In genomic region chr3:5013021-5013906, GRCh38 we compare ENCODE assay signal across 10 cellular contexts. TPM values are rescaled to one million over a fixed set of nuclear protein-coding genes. Genes with fewer than 3 reads are reported as not detected.
DNase-seq lines count a peak whose midpoint lies in the region; ATAC-seq, FAIRE-seq and TF ChIP-seq lines count a peak whose summit lies in the region.
"Had no signal": no experiment of that assay in that cellular context is flagged by ENCODE, and none has a peak within 500 bp of the region (broad histone marks: within the 10 kb centered on the region; RNA-seq: fewer than 3 reads in every experiment).

No MANE protein-coding gene starts in this region.

- BruUV-seq in HepG2 (replicated peaks; lab: Mats Ljungman, UMichigan), result no TSS peak

- H3K4me2 ChIP-seq in HepG2 (ENCODE audit: low read depth, low read length), result peak overlapping the region; percentile 33; the same call in 1 of the 2 replicates

- POLR2A ChIA-PET in activated naive CD8-positive, alpha-beta T cell treated with anti-CD3 and anti-CD28 coated beads, Interleukin-2, amount 10 ng/mL, durations not matched to agents 7 days and 5 days (lab: Charles Lee), result interaction anchor here (0.7 to 32.3 kb wide), 5 partner anchors 8 to 31 kb away, joined by 3 to 734 read pairs (median 12); partner anchors contain the start of gene BHLHE40
- POLR2A ChIA-PET in HepG2 (lab: Yijun Ruan, JAX), result interaction anchor here (0.7 to 1.2 kb wide), 2 partner anchors 13 to 34 kb away, joined by 3 to 6 read pairs; partner anchors contain the start of gene BHLHE40

- TF ChIP-seq EP300 in HepG2 (IDR thresholded peaks at IDR 0.05; ENCODE audit: low read depth in 2 of 2, low read length in 2 of 2) (no peak), HepG2 (CRISPR knock-in tag; IDR thresholded peaks at IDR 0.05; ENCODE audit: borderline replicate concordance) (no peak)

- H3K36me3 Mint-ChIP-seq in IgD-negative memory B cell, result peaks cover 3% of the 10 kb centered on the region
- H3K36me3 Mint-ChIP-seq in activated naive CD8-positive, alpha-beta T cell treated with anti-CD3 and anti-CD28 coated beads, Interleukin-2, amount 10 ng/mL, durations not matched to agents 7 days and 5 days, result peaks cover 4% of the 10 kb centered on the region
- H3K36me3 Mint-ChIP-seq: mesothelial cell of epicardium had no signal

- H3K27ac ChIP-seq in HepG2 (ENCODE audit: extremely low read length, insufficient read depth, low read length), result no peak overlapping the region

- H3K79me2 ChIP-seq in HepG2 (ENCODE audit: insufficient read depth, low read length), result no peaks in the 10 kb centered on the region

- intact Hi-C loops in HepG2 (cut with micrococcal nuclease; ENCODE audit: unreplicated experiment), result no loop called here

- CTCF ChIA-PET in HepG2 (lab: Yijun Ruan, JAX; ENCODE audit: low intra/inter-chr PET ratio, low total read pairs), result no interaction called here

- no peak for TF ChIP-seq CTCF in HepG2 (CRISPR knock-in tag; IDR thresholded peaks at IDR 0.05)

- TF ChIP-seq RAD21 in HepG2 (CRISPR knock-in tag; IDR thresholded peaks at IDR 0.05), result no peak

- H2AFZ ChIP-seq in HepG2 (ENCODE audit: low read length), result no peak overlapping the region

- no peak overlapping the region for H3K4me3 ChIP-seq in HepG2 (replicated peaks in 1 of 3; ENCODE audit: insufficient read depth in 1 of 3, low read depth in 2 of 3, low read length in 3 of 3)

- no peaks in the 10 kb centered on the region for H3K36me3 ChIP-seq in HepG2 (replicated peaks in 1 of 2; ENCODE audit: control insufficient read depth in 1 of 2, insufficient read depth in 2 of 2, low read length in 2 of 2)

- H4K20me1 ChIP-seq in HepG2 (ENCODE audit: insufficient read depth, low read length), result no peaks in the 10 kb centered on the region

- no peaks in the 10 kb centered on the region for H3K9me3 Mint-ChIP-seq in IgD-negative memory B cell
- no peaks in the 10 kb centered on the region for H3K9me3 Mint-ChIP-seq in activated naive CD8-positive, alpha-beta T cell treated with anti-CD3 and anti-CD28 coated beads, Interleukin-2, amount 10 ng/mL, durations not matched to agents 7 days and 5 days
- H3K9me3 Mint-ChIP-seq: central memory CD8-positive, alpha-beta T cell; mesothelial cell of epicardium had no signal

- DNase-seq in CD1c-positive myeloid dendritic cell (ENCODE audit: extremely low spot score) (peak; percentile 84), HepG2 (ENCODE audit: low spot score) (peak; percentile 29), SK-N-DZ (ENCODE audit: low spot score) (no peak), NCI-H146 (lab: John Stamatoyannopoulos, UW) (no peak), activated gamma-delta T cell (lab: John Stamatoyannopoulos, UW) (no peak)
- peak; percentile 28 for DNase-seq in activated naive CD8-positive, alpha-beta T cell treated with anti-CD3 and anti-CD28 coated beads, Interleukin-2, amount 10 ng/mL, durations not matched to agents 7 days and 5 days

- no peak for FAIRE-seq in HepG2 (lab: Jason Lieb, UNC)

- WGBS in HepG2 (ENCODE audit: low lambda C conversion rate), result 30% methylated on average over 3 of the region's 5 CpGs

- peaks cover 3 to 23% of the 10 kb centered on the region in 2 experiments; a peak in 3 of 5 replicates for H3K27me3 ChIP-seq in HepG2 (ENCODE audit: control insufficient read depth in 1 of 2, insufficient read depth in 2 of 2, low read length in 2 of 2)

- in situ Hi-C loops in HepG2 (cut with HindIII; ENCODE audit: extremely low pct_ligation_motif_present, low pct_unique_long_range_greater_than_20kb), result no loop called here

- no peak for ATAC-seq in activated naive CD8-positive, alpha-beta T cell treated with anti-CD3 and anti-CD28 coated beads, Interleukin-2, amount 10 ng/mL, durations not matched to agents 7 days and 5 days (ENCODE audit: low read depth)
- ATAC-seq in HepG2 (peak; percentile 43), GM21737 (IDR thresholded peaks at IDR 0.05; ENCODE audit: unreplicated experiment) (no peak)

- no peak overlapping the region for H3K9ac ChIP-seq in HepG2 (ENCODE audit: insufficient read depth, low read depth, low read length)

- peak overlapping the region; percentile 90 to 98 (median 93) for H3K27ac Mint-ChIP-seq in IgD-negative memory B cell
- H3K27ac Mint-ChIP-seq in activated naive CD8-positive, alpha-beta T cell treated with anti-CD3 and anti-CD28 coated beads, Interleukin-2, amount 10 ng/mL, durations not matched to agents 7 days and 5 days, result peak overlapping the region; percentile 95
- H3K27ac Mint-ChIP-seq: mesothelial cell of epicardium had no signal

- peaks cover 75% of the 10 kb centered on the region for H3K4me1 ChIP-seq in HepG2 (ENCODE audit: insufficient read depth, low read length)

- TF ChIP-seq POLR2A in HepG2 (IDR thresholded peaks at IDR 0.05; ENCODE audit: insufficient read depth in 1 of 2, low read depth in 2 of 2, low read length in 2 of 2), result no peak

- H3K9me3 ChIP-seq in HepG2 (ENCODE audit: low read length), result no peaks in the 10 kb centered on the region

- peaks cover 49 to 68% (median 52%) of the 10 kb centered on the region in 3 donors for H3K4me1 Mint-ChIP-seq in IgD-negative memory B cell
- peaks cover 74% of the 10 kb centered on the region for H3K4me1 Mint-ChIP-seq in activated naive CD8-positive, alpha-beta T cell treated with anti-CD3 and anti-CD28 coated beads, Interleukin-2, amount 10 ng/mL, durations not matched to agents 7 days and 5 days

- peak overlapping the region in 2 of 4 donors; percentile 44 to 86 for H3K4me3 Mint-ChIP-seq in IgD-negative memory B cell
- H3K4me3 Mint-ChIP-seq in activated naive CD8-positive, alpha-beta T cell treated with anti-CD3 and anti-CD28 coated beads, Interleukin-2, amount 10 ng/mL, durations not matched to agents 7 days and 5 days, result peak overlapping the region; percentile 75
- H3K4me3 Mint-ChIP-seq: central memory CD8-positive, alpha-beta T cell; mesothelial cell of epicardium had no signal

- no peaks in the 10 kb centered on the region for H3K27me3 Mint-ChIP-seq in IgD-negative memory B cell
- no peaks in the 10 kb centered on the region for H3K27me3 Mint-ChIP-seq in activated naive CD8-positive, alpha-beta T cell treated with anti-CD3 and anti-CD28 coated beads, Interleukin-2, amount 10 ng/mL, durations not matched to agents 7 days and 5 days
- H3K27me3 Mint-ChIP-seq: central memory CD8-positive, alpha-beta T cell had no signal

TF ChIP-seq in HepG2, 621 proteins besides CTCF, POLR2A, EP300 and RAD21 (continues in another document):
- TF ChIP-seq ZNF687 (CRISPR knock-in tag; IDR thresholded peaks at IDR 0.05) (peak; percentile 20), KLF16 (CRISPR knock-in tag; IDR thresholded peaks at IDR 0.05) (no peak)

RNA-seq across cellular contexts. Expression of gene BHLHE40, which starts 34.0 kb away (rescaled TPM):
- polyA plus RNA-seq in IgD-negative memory B cell (11.1 TPM), HepG2 (2011; rRNA removed) (51.0 and 60.0 TPM in 2 replicates)
- total RNA-seq in activated naive CD8-positive, alpha-beta T cell treated with anti-CD3 and anti-CD28 coated beads, Interleukin-2, amount 10 ng/mL, durations not matched to agents 7 days and 5 days, result 100 to 1,000 TPM; 208 to 225 TPM
- total RNA-seq in HepG2 (2016; rRNA removed; fragmentation: Illumina TruSeq; extraction: Trizol), result 1.8 and 2.6 TPM in 2 replicates
- total RNA-seq in HepG2 (2016; cell fraction: cytosol; rRNA removed; fragmentation: Illumina TruSeq; extraction: Trizol; ENCODE audit: low read depth), result 0.44 and 0.61 TPM in 2 replicates
- total RNA-seq in HepG2 (2016; cell fraction: insoluble cytoplasmic fraction; rRNA removed; fragmentation: Illumina TruSeq; extraction: Trizol), result 2.3 and 2.7 TPM in 2 replicates
- total RNA-seq in HepG2 (2016; cell fraction: membrane; rRNA removed; fragmentation: Illumina TruSeq; extraction: Trizol), result 1.5 TPM in 2 replicates
- 3.0 and 4.3 TPM in 2 replicates for total RNA-seq in HepG2 (2016; cell fraction: nucleus; rRNA removed; fragmentation: Illumina TruSeq; extraction: Trizol)
- 29.3 and 36.0 TPM in 2 replicates for polyA plus RNA-seq in HepG2 (2011; cell fraction: cytosol; rRNA removed)
- 35.5 and 51.8 TPM in 2 replicates for polyA plus RNA-seq in HepG2 (2011; cell fraction: nucleus; rRNA removed)
- polyA plus RNA-seq in HepG2 (2012), result 145 and 159 TPM in 2 replicates
- polyA plus RNA-seq in HepG2 (2016; cell fraction: cytosol; fragmentation: Illumina TruSeq; extraction: Trizol; ENCODE audit: low read depth), result 0.21 and 0.42 TPM in 2 replicates
- polyA plus RNA-seq in HepG2 (2016; cell fraction: insoluble cytoplasmic fraction; fragmentation: Illumina TruSeq; extraction: Trizol; ENCODE audit: low read depth), result 3.5 and 4.1 TPM in 2 replicates
- 0.93 and 1.1 TPM in 2 replicates for polyA plus RNA-seq in HepG2 (2016; cell fraction: membrane; fragmentation: Illumina TruSeq; extraction: Trizol; ENCODE audit: low read depth)
- 5.9 and 7.0 TPM in 2 replicates for polyA plus RNA-seq in HepG2 (2016; cell fraction: nucleus; fragmentation: Illumina TruSeq; extraction: Trizol; ENCODE audit: insufficient read depth, low read depth)
- polyA minus RNA-seq in HepG2 (2011; rRNA and poly(A)+ RNA removed; ENCODE audit: low replicate concordance), result 17.6 and 68.5 TPM in 2 replicates
- 59.1 and 63.2 TPM in 2 replicates for polyA minus RNA-seq in HepG2 (2011; cell fraction: cytosol; rRNA and poly(A)+ RNA removed)
- polyA minus RNA-seq in HepG2 (2011; cell fraction: nucleus; rRNA and poly(A)+ RNA removed), result 23.0 and 31.6 TPM in 2 replicates
- polyA plus RNA-seq in SK-N-DZ (2014; cell fraction: cytosol; rRNA removed), result 0.03 and 0.09 TPM in 2 replicates
- not detected in 2 replicates for polyA plus RNA-seq in SK-N-DZ (2014; cell fraction: nucleus; rRNA removed)

Comparison
In these comparisons a context has a peak if more than half of its experiments do, and no peak if none do; other contexts are left out.
1. DNase-seq: peak in CD1c-positive myeloid dendritic cell (single experiment), activated naive CD8-positive, alpha-beta T cell treated with anti-CD3 and anti-CD28 coated beads, Interleukin-2, amount 10 ng/mL, durations not matched to agents 7 days and 5 days (single experiment) and HepG2 (single experiment); none in SK-N-DZ (single experiment), NCI-H146 (single experiment) and activated gamma-delta T cell (single experiment).
2. RNA of gene BHLHE40, which starts 34.0 kb away (total RNA-seq): 208 to 225 TPM in activated naive CD8-positive, alpha-beta T cell treated with anti-CD3 and anti-CD28 coated beads, Interleukin-2, amount 10 ng/mL, durations not matched to agents 7 days and 5 days; 0.44 to 4.3 TPM in HepG2; every median in the first group is over 10 times any median in the second.